Comparison of ENCODE assay signal across 14 cellular contexts in genomic region chr3:51716805-51717204, GRCh38. TPM values are rescaled to one million over a fixed set of nuclear protein-coding genes. Genes with fewer than 3 reads are reported as not detected.
"Had no signal": no experiment of that assay in that cellular context is flagged by ENCODE, and none has a peak within 500 bp of the region (broad histone marks: within the 10 kb centered on the region; RNA-seq: fewer than 3 reads in every experiment).

No MANE protein-coding gene starts in this region.

- H3K36me3 ChIP-seq: prostate gland, right atrium auricular region, thyroid gland had no signal

- H3K4me3 ChIP-seq: prostate gland, right atrium auricular region, thyroid gland had no signal

- DNase-seq: activated B cell treated with CpG ODN at 0.5 μM for 24 hours; activated CD4-positive, alpha-beta T cell treated with anti-CD3 and anti-CD28 coated beads, Interleukin-2, amount 10 ng/mL, durations not matched to agents 24 days and 14 days; activated gamma-delta T cell treated with Interleukin-2 at 50 U/mL for 16 hours; foreskin keratinocyte; kidney glomerular epithelial cell; left ventricle myocardium superior; stimulated activated CD4-positive, alpha-beta T cell treated with anti-CD3 and anti-CD28 coated beads, Interleukin-12 subunit alpha, Interleukin-12 subunit beta, amount 100 ng/mL, for 4 hours; stimulated activated CD4-positive, alpha-beta T cell treated with anti-CD3 and anti-CD28 coated beads, Interleukin-1b, Interleukin-23, amount 100 ng/mL, for 48 hours; stimulated activated naive CD4-positive, alpha-beta T cell treated with Interleukin-2 at 50 U/mL for 16 hours; thyroid gland had no signal

- ATAC-seq: foreskin keratinocyte, left ventricle myocardium superior had no signal

- H3K4me1 ChIP-seq: foreskin keratinocyte, prostate gland, right atrium auricular region, thyroid gland had no signal

- H3K9me3 ChIP-seq: prostate gland, right atrium auricular region, thyroid gland had no signal

- H3K27ac ChIP-seq: foreskin keratinocyte, prostate gland, right atrium auricular region, thyroid gland had no signal

- H3K27me3 ChIP-seq: foreskin keratinocyte, right atrium auricular region, thyroid gland had no signal

RNA-seq across cellular contexts. Expression of gene GRM2, which starts 9.9 kb away (rescaled TPM):
- total RNA-seq: epithelial cell of proximal tubule, foreskin keratinocyte, osteoblast had no signal
